Comparison of ENCODE assay signal across 13 cellular contexts in genomic region chr11:86021390-86021789, GRCh38. TPM values are rescaled to one million over a fixed set of nuclear protein-coding genes. Genes with fewer than 3 reads are reported as not detected.
DNase-seq lines count a peak whose midpoint lies in the region; ATAC-seq and TF ChIP-seq lines count a peak whose summit lies in the region.
"Had no signal": no experiment of that assay in that cellular context is flagged by ENCODE, and none has a peak within 500 bp of the region (broad histone marks: within the 10 kb centered on the region; RNA-seq: fewer than 3 reads in every experiment).

No MANE protein-coding gene starts in this region.

- H3K4ac ChIP-seq in mesenchymal stem cell (ENCODE audit: low read depth in 1 of 2, low read length in 2 of 2), result no peak overlapping the region

- DNase-seq in GM13977 (ENCODE audit: low spot score) (peak; percentile 13), GM23248 (no peak), RPMI7951 (ENCODE audit: low read depth) (peak; percentile 7), memory B cell (ENCODE audit: low spot score in 2 of 2) (no peak), right atrium auricular region (ENCODE audit: low spot score) (no peak), mesenchymal stem cell (no peak), iPS-NIHi11 (ENCODE audit: low spot score) (no peak)
- DNase-seq: adrenal gland, Caco-2, NCI-H1092 treated with DMSO at 0.1 percent for 48 hours, PC-9, sigmoid colon had no signal

- H2AFZ ChIP-seq in GM23248 (no peak overlapping the region), mesenchymal stem cell (ENCODE audit: low read depth, low read length) (no peak overlapping the region)
- H2AFZ ChIP-seq: PC-9 had no signal

- H2BK5ac ChIP-seq in mesenchymal stem cell (ENCODE audit: low read depth, low read length, poor library complexity, severe bottlenecking), result no peak overlapping the region

- H2BK12ac ChIP-seq in mesenchymal stem cell (ENCODE audit: low read length in 2 of 2), result no peak overlapping the region

- no peak overlapping the region for H3K4me3 ChIP-seq in GM23248
- H3K4me3 ChIP-seq in right atrium auricular region, result no peak overlapping the region
- no peak overlapping the region for H3K4me3 ChIP-seq in mesenchymal stem cell (ENCODE audit: insufficient read depth in 1 of 2, low read depth in 1 of 2, low read length in 2 of 2)
- H3K4me3 ChIP-seq: adrenal gland, PC-9, sigmoid colon had no signal

- H3K9me3 Mint-ChIP-seq in memory B cell, result no peaks in the 10 kb centered on the region

- TF ChIP-seq CTCF in GM13977 (IDR thresholded peaks at IDR 0.05; ENCODE audit: extremely low read depth, insufficient read depth, missing control alignments) (no peak), right atrium auricular region (IDR thresholded peaks at IDR 0.05) (no peak)

- no peak overlapping the region for H3K18ac ChIP-seq in mesenchymal stem cell (ENCODE audit: low read depth in 1 of 2, low read length in 2 of 2)

- H3K27me3 ChIP-seq in GM23248 (replicated peaks; ENCODE audit: insufficient read depth) (no peaks in the 10 kb centered on the region), right atrium auricular region (no peaks in the 10 kb centered on the region), mesenchymal stem cell (ENCODE audit: control insufficient read depth in 1 of 2, insufficient read depth in 1 of 2, low read length in 2 of 2) (no peaks in the 10 kb centered on the region)
- H3K27me3 ChIP-seq: adrenal gland, sigmoid colon had no signal

- no peak overlapping the region for H2BK15ac ChIP-seq in mesenchymal stem cell (ENCODE audit: low read depth, poor library complexity, severe bottlenecking)

- no peak overlapping the region for H2AK5ac ChIP-seq in mesenchymal stem cell (ENCODE audit: low read length, severe bottlenecking)

- peaks cover 20% of the 10 kb centered on the region for H3K36me3 Mint-ChIP-seq in memory B cell

- peak overlapping the region; percentile 6; the same call in 1 of the 2 replicates for H3K27ac ChIP-seq in GM23248
- no peak overlapping the region for H3K27ac ChIP-seq in right atrium auricular region
- no peak overlapping the region for H3K27ac ChIP-seq in mesenchymal stem cell (ENCODE audit: low read length, poor library complexity, severe bottlenecking)
- H3K27ac ChIP-seq: adrenal gland, PC-9, sigmoid colon had no signal

- H3K79me2 ChIP-seq in GM23248 (ENCODE audit: insufficient read depth), result peaks cover 100% of the 10 kb centered on the region

- peak overlapping the region; percentile 72 for H3K27ac Mint-ChIP-seq in memory B cell

- H3K23ac ChIP-seq in mesenchymal stem cell (ENCODE audit: low read length in 2 of 2), result no peak overlapping the region

- H3K9me3 ChIP-seq in GM23248 (ENCODE audit: low read depth) (no peaks in the 10 kb centered on the region), right atrium auricular region (no peaks in the 10 kb centered on the region), mesenchymal stem cell (ENCODE audit: control insufficient read depth, low read length) (no peaks in the 10 kb centered on the region)
- H3K9me3 ChIP-seq: Caco-2 had no signal

- H4K8ac ChIP-seq in mesenchymal stem cell (ENCODE audit: low read length), result no peak overlapping the region

- H3K4me2 ChIP-seq in GM23248 (ENCODE audit: unreplicated experiment) (no peak overlapping the region), mesenchymal stem cell (ENCODE audit: low read length, poor library complexity, severe bottlenecking) (no peak overlapping the region)
- H3K4me2 ChIP-seq: PC-9 had no signal

- H3K4me1 ChIP-seq in GM23248 (ENCODE audit: insufficient read depth), result no peaks in the 10 kb centered on the region
- H3K4me1 ChIP-seq in right atrium auricular region, result no peaks in the 10 kb centered on the region
- H3K4me1 ChIP-seq in mesenchymal stem cell (ENCODE audit: control insufficient read depth, insufficient read depth, low read depth, low read length), result no peaks in the 10 kb centered on the region
- H3K4me1 ChIP-seq: Caco-2 had no signal

- peaks cover 16% of the 10 kb centered on the region for H3K4me1 Mint-ChIP-seq in memory B cell

- ATAC-seq in memory B cell (ENCODE audit: low read depth) (peak; percentile 68), GM19324 (IDR thresholded peaks at IDR 0.05; ENCODE audit: low FRiP score, unreplicated experiment) (no peak)

- H3K14ac ChIP-seq in mesenchymal stem cell (ENCODE audit: low read length in 2 of 2), result no peak overlapping the region

- no peak overlapping the region for H2BK120ac ChIP-seq in mesenchymal stem cell (ENCODE audit: low read depth, low read length)

- H3F3A ChIP-seq in GM23248 (ENCODE audit: insufficient read depth), result peaks cover 52% of the 10 kb centered on the region

- H3K36me3 ChIP-seq in GM23248 (ENCODE audit: low read depth) (peaks cover 71% of the 10 kb centered on the region), right atrium auricular region (peaks cover 71% of the 10 kb centered on the region), mesenchymal stem cell (ENCODE audit: control insufficient read depth in 1 of 2, insufficient read depth in 2 of 2, low read depth in 1 of 2, low read length in 2 of 2) (peaks cover 11 to 93% of the 10 kb centered on the region in 2 experiments)

- H4K20me1 ChIP-seq in GM23248 (ENCODE audit: insufficient read depth), result no peaks in the 10 kb centered on the region

- no peak overlapping the region for H4K91ac ChIP-seq in mesenchymal stem cell (ENCODE audit: low read length)

- H3K27me3 Mint-ChIP-seq in memory B cell, result no peaks in the 10 kb centered on the region

- H3K9ac ChIP-seq in GM23248 (no peak overlapping the region), mesenchymal stem cell (ENCODE audit: low read length) (no peak overlapping the region)

- 83 to 85% methylated on average over 2 of the region's 2 CpGs for WGBS in GM23248 (ENCODE audit: low coverage in 1 of 2, low lambda C conversion rate in 2 of 2, missing lambda C conversion rate in 2 of 2), 2 experiments
- WGBS in mesenchymal stem cell, result 92% methylated on average over 2 of the region's 2 CpGs

- no peaks in the 10 kb centered on the region for H3K9me2 ChIP-seq in GM23248 (ENCODE audit: insufficient read depth)

- H3K79me1 ChIP-seq in mesenchymal stem cell (replicated peaks; ENCODE audit: low read length, poor library complexity, severe bottlenecking), result no peaks in the 10 kb centered on the region

- in situ Hi-C loops in GM13977 (cut with MboI; ENCODE audit: low pct_unique_long_range_greater_than_20kb, low sequenced_read_pairs, unreplicated experiment), result no loop called here
- in situ Hi-C loops in GM23248 (cut with MboI), result no loop called here

- no peak overlapping the region for H3K4me3 Mint-ChIP-seq in memory B cell

RNA-seq across cellular contexts. Expression of gene PICALM, which starts 47.5 kb away (rescaled TPM):
- total RNA-seq in GM23248 (2014; rRNA removed; shearing (Covaris generic)), result 277 and 310 TPM in 2 replicates
- polyA plus RNA-seq in GM23248 (2016; fragmentation: Nextera tagmentation; extraction: Ambion mirVana), result 69.7 and 73.2 TPM in 2 replicates
- 154 and 211 TPM in 2 replicates for total RNA-seq in RPMI7951 (2014; rRNA removed; shearing (Covaris generic))
- 100 to 1,000 TPM; 166 to 286 TPM for total RNA-seq in right atrium auricular region
- polyA plus RNA-seq in mesenchymal stem cell (2013, experiment 1 of 2), result 136 TPM
- polyA plus RNA-seq in mesenchymal stem cell (2013, experiment 2 of 2), result 139 TPM

Comparison
In these comparisons a context has a peak if more than half of its experiments do, and no peak if none do; other contexts are left out.
1. DNase-seq: peak in GM13977 (single experiment) and RPMI7951 (single experiment); none in GM23248 (single experiment), memory B cell (0 of 2), right atrium auricular region (single experiment), mesenchymal stem cell (single experiment) and iPS-NIHi11 (single experiment).